Comparison of ENCODE assay signal across 29 cellular contexts in genomic region chr12:7448099-7448498, GRCh38. TPM values are rescaled to one million over a fixed set of nuclear protein-coding genes. Genes with fewer than 3 reads are reported as not detected.
"Had no signal": no experiment of that assay in that cellular context is flagged by ENCODE, and none has a peak within 500 bp of the region (broad histone marks: within the 10 kb centered on the region; RNA-seq: fewer than 3 reads in every experiment).

No MANE protein-coding gene starts in this region.

- H3K9me3 ChIP-seq: colonic mucosa, esophagus squamous epithelium, gastrocnemius medialis, left lung, lower lobe of right lung, mucosa of descending colon had no signal

- H3K4me3 ChIP-seq: colonic mucosa, esophagus squamous epithelium, gastrocnemius medialis, heart right ventricle, left lung, lower lobe of right lung, mucosa of descending colon had no signal

- H3K4me3 Mint-ChIP-seq: dendritic cell treated with granulocyte-macrophage colony-stimulating factor and Interleukin-4, amounts not matched to agents 40 ng/mL and 50 ng/mL, for 4 days; effector memory CD8-positive, alpha-beta T cell; endodermal cell; mesothelial cell of epicardium had no signal

- H3K4me1 ChIP-seq: colonic mucosa, esophagus squamous epithelium, gastrocnemius medialis, left lung, lower lobe of right lung had no signal

- H3K27ac ChIP-seq: colonic mucosa, epithelial cell of prostate, esophagus squamous epithelium, gastrocnemius medialis, heart right ventricle, left lung, lower lobe of right lung had no signal

- H3K27me3 Mint-ChIP-seq: dendritic cell treated with granulocyte-macrophage colony-stimulating factor and Interleukin-4, amounts not matched to agents 40 ng/mL and 50 ng/mL, for 4 days had no signal

- H3K4me1 Mint-ChIP-seq: endodermal cell, mesothelial cell of epicardium had no signal

- DNase-seq: colonic mucosa; cortex of kidney; effector CD8-positive, alpha-beta T cell; effector memory CD8-positive, alpha-beta T cell; endodermal cell; erythroblast; esophagus squamous epithelium; foreskin fibroblast; foreskin melanocyte; gastrocnemius medialis; glutamatergic neuron; head of caudate nucleus; heart right ventricle; hippocampal formation; left cardiac atrium; left lung; left ventricle myocardium superior; lower lobe of right lung; mesenchymal stem cell; mucosa of descending colon had no signal

- H3K9me3 Mint-ChIP-seq: dendritic cell treated with granulocyte-macrophage colony-stimulating factor and Interleukin-4, amounts not matched to agents 40 ng/mL and 50 ng/mL, for 4 days; effector memory CD8-positive, alpha-beta T cell had no signal

- H3K36me3 Mint-ChIP-seq: mesothelial cell of epicardium had no signal

- ATAC-seq: effector memory CD8-positive, alpha-beta T cell; esophagus mucosa; gastrocnemius medialis; heart right ventricle; left cardiac atrium; left lung; left ventricle myocardium superior; lower lobe of right lung; mucosa of descending colon had no signal

- H3K27ac Mint-ChIP-seq: dendritic cell treated with granulocyte-macrophage colony-stimulating factor and Interleukin-4, amounts not matched to agents 40 ng/mL and 50 ng/mL, for 4 days; effector memory CD8-positive, alpha-beta T cell; endodermal cell; mesothelial cell of epicardium had no signal

- H3K27me3 ChIP-seq: colonic mucosa, gastrocnemius medialis, left lung had no signal

- H3K36me3 ChIP-seq: colonic mucosa, esophagus squamous epithelium, gastrocnemius medialis, heart right ventricle, left lung, lower lobe of right lung had no signal

- FAIRE-seq: endometrium, islet of Langerhans had no signal

RNA-seq across cellular contexts. Expression of gene CD163, which starts 55.5 kb away (rescaled TPM):
- total RNA-seq: dermis microvascular lymphatic vessel endothelial cell, glomerular endothelial cell, lung microvascular endothelial cell had no signal
